16 cellular contexts compared by ENCODE assay signal in genomic region chr11:20102393-20102792, GRCh38. TPM values are rescaled to one million over a fixed set of nuclear protein-coding genes. Genes with fewer than 3 reads are reported as not detected.
DNase-seq lines count a peak whose midpoint lies in the region; ATAC-seq and TF ChIP-seq lines count a peak whose summit lies in the region.
"Had no signal": no experiment of that assay in that cellular context is flagged by ENCODE, and none has a peak within 500 bp of the region (broad histone marks: within the 10 kb centered on the region; RNA-seq: fewer than 3 reads in every experiment).

No MANE protein-coding gene starts in this region.

- no peaks in the 10 kb centered on the region for H3K9me3 ChIP-seq in left ventricle myocardium inferior (replicated peaks)
- H3K9me3 ChIP-seq in effector memory CD4-positive, alpha-beta T cell (ENCODE audit: control insufficient read depth, low read length), result no peaks in the 10 kb centered on the region
- H3K9me3 ChIP-seq: BE2C had no signal

- no peak for ATAC-seq in HG03469 (IDR thresholded peaks at IDR 0.05; ENCODE audit: unreplicated experiment)

- DNase-seq in G401 (ENCODE audit: low spot score), result peak; percentile 61
- peak; percentile 39 for DNase-seq in NCI-H2029 treated with DMSO at 0.1 percent for 48 hours (lab: John Stamatoyannopoulos, UW)
- DNase-seq in cerebellar cortex (ENCODE audit: low spot score), result peak; percentile 54
- DNase-seq in left ventricle myocardium inferior, result no peak
- no peak for DNase-seq in NCI-H2171 (lab: John Stamatoyannopoulos, UW)
- DNase-seq in effector memory CD4-positive, alpha-beta T cell, result no peak
- DNase-seq: BE2C; CD4-positive, alpha-beta memory T cell; DMS79; NCI-H1417 treated with DMSO at 0.1 percent for 48 hours; NCI-H2081; NCI-H345; NCI-H526 treated with DMSO at 0.1 percent for 48 hours had no signal

- intact Hi-C loops in left ventricle myocardium inferior (cut with micrococcal nuclease), result no loop called here

- H3K4me1 ChIP-seq in left ventricle myocardium inferior, result peaks cover 9% of the 10 kb centered on the region
- no peaks in the 10 kb centered on the region for H3K4me1 ChIP-seq in effector memory CD4-positive, alpha-beta T cell (ENCODE audit: control insufficient read depth, insufficient read depth, low read length, poor library complexity, severe bottlenecking)
- H3K4me1 ChIP-seq: BE2C had no signal

- H3K4me3 ChIP-seq in left ventricle myocardium inferior, result no peak overlapping the region
- H3K4me3 ChIP-seq in effector memory CD4-positive, alpha-beta T cell (ENCODE audit: insufficient read depth, low read depth, low read length, poor library complexity, severe bottlenecking), result no peak overlapping the region
- H3K4me3 ChIP-seq: SK-N-MC had no signal

- peak overlapping the region; percentile 30 for H3K27ac ChIP-seq in left ventricle myocardium inferior (replicated peaks)
- H3K27ac ChIP-seq in effector memory CD4-positive, alpha-beta T cell (ENCODE audit: insufficient read depth, low read length, poor library complexity, severe bottlenecking), result no peak overlapping the region
- H3K27ac ChIP-seq: SK-N-MC had no signal

- H3K27me3 ChIP-seq in left ventricle myocardium inferior (ENCODE audit: low read depth), result no peaks in the 10 kb centered on the region
- H3K27me3 ChIP-seq in effector memory CD4-positive, alpha-beta T cell (replicated peaks; ENCODE audit: control insufficient read depth, insufficient read depth, low read length, poor library complexity, severe bottlenecking), result no peaks in the 10 kb centered on the region
- H3K27me3 ChIP-seq: BE2C had no signal

- peaks cover 66% of the 10 kb centered on the region for H3K36me3 ChIP-seq in left ventricle myocardium inferior
- H3K36me3 ChIP-seq in effector memory CD4-positive, alpha-beta T cell (ENCODE audit: control insufficient read depth, insufficient read depth, low read length), result no peaks in the 10 kb centered on the region
- H3K36me3 ChIP-seq: BE2C had no signal

- in situ Hi-C loops in G401 (cut with HindIII; ENCODE audit: low sequenced_read_pairs), result no loop called here

- no peak for TF ChIP-seq CTCF in left ventricle myocardium inferior (IDR thresholded peaks at IDR 0.05; ENCODE audit: borderline replicate concordance)

RNA-seq across cellular contexts. Expression of gene DBX1, which starts 57.9 kb away (rescaled TPM):
- total RNA-seq in G401 (2014; rRNA removed; shearing (Covaris generic)), result not detected in 2 replicates
- total RNA-seq in left ventricle myocardium inferior, result not detected
- total RNA-seq: CD4-positive, alpha-beta memory T cell; LHCN-M2 had no signal

Comparison
In these comparisons a context has a peak if more than half of its experiments do, and no peak if none do; other contexts are left out.
1. DNase-seq: peak in G401 (single experiment), NCI-H2029 treated with DMSO at 0.1 percent for 48 hours (single experiment) and cerebellar cortex (single experiment); none in left ventricle myocardium inferior (single experiment), NCI-H2171 (single experiment) and effector memory CD4-positive, alpha-beta T cell (0 of 3).